In genomic region chr3:114903213-114903612, GRCh38 we compare ENCODE assay signal across 13 cellular contexts.
A peak's percentile ranks its signal among the peaks of the same experiment; 100 is the strongest.
DNase-seq lines count a peak whose midpoint lies in the region; ATAC-seq and TF ChIP-seq lines count a peak whose summit lies in the region.
"Had no signal": no experiment of that assay in that cellular context is flagged by ENCODE, and none has a peak within 500 bp of the region (broad histone marks: within the 10 kb centered on the region; RNA-seq: fewer than 3 reads in every experiment).

No MANE protein-coding gene starts in this region.

- CTCF ChIA-PET in WTC11 (lab: Charles Lee): interaction anchor here (0.5 kb wide), 1 partner anchor 74 kb away, joined by 3 read pairs; no protein-coding TSS in a partner anchor

- H3K36me3 ChIP-seq in transverse colon: no peaks in the 10 kb centered on the region

- DNase-seq in NCI-H2107 treated with DMSO at 0.1 percent for 48 hours (lab: John Stamatoyannopoulos, UW; ENCODE audit: unreplicated experiment) (peak; percentile 65), NCI-H2107 (lab: John Stamatoyannopoulos, UW) (no peak), WTC11 (ENCODE audit: low spot score) (no peak), left lobe of liver (ENCODE audit: low spot score) (no peak), transverse colon (no peak)
- DNase-seq: activated CD4-positive, alpha-beta T cell treated with anti-CD3 and anti-CD28 coated beads, Interleukin-2, amount 10 ng/mL, durations not matched to agents 7 days and 5 days; NCI-H345; retina; SIG-M5 had no signal

- no peak for TF ChIP-seq CTCF in WTC11 (IDR thresholded peaks at IDR 0.05)
- no peak for TF ChIP-seq CTCF in transverse colon (IDR thresholded peaks at IDR 0.05)

- H3K4me3 Mint-ChIP-seq in WTC11: no peak overlapping the region
- H3K4me3 Mint-ChIP-seq: activated CD4-positive, alpha-beta T cell treated with anti-CD3 and anti-CD28 coated beads, Interleukin-2, amount 10 ng/mL, durations not matched to agents 7 days and 5 days; activated naive CD4-positive, alpha-beta T cell treated with anti-CD3 and anti-CD28 coated beads, Interleukin-2, amount 50 U/mL, for 24 hours had no signal

- in situ Hi-C loops in transverse colon (cut with MboI; ENCODE audit: low pct_ligation_motif_present in 1 of 4, low pct_unique_long_range_greater_than_20kb in 1 of 4, low sequenced_read_pairs in 3 of 4): no loop called here

- no peak for TF ChIP-seq POLR2A in transverse colon (IDR thresholded peaks at IDR 0.05)

- POLR2A ChIA-PET in WTC11 (lab: Charles Lee): no interaction called here

- H3K4me1 ChIP-seq in transverse colon: peaks cover 9 to 58% (median 24%) of the 10 kb centered on the region in 4 donors

- H3K4me1 Mint-ChIP-seq in WTC11: peaks cover 15% of the 10 kb centered on the region

- no peaks in the 10 kb centered on the region for H3K36me3 Mint-ChIP-seq in WTC11

- H3K9me3 ChIP-seq in transverse colon: no peaks in the 10 kb centered on the region

- no peaks in the 10 kb centered on the region for H3K27me3 ChIP-seq in transverse colon

- 48% methylated on average over 1 of the region's 1 CpG; no CpG with 5 or more reads in 1 of the 2 donors for WGBS in transverse colon (ENCODE audit: low coverage in 1 of 2), 2 donors

- intact Hi-C loops in transverse colon (cut with DNase I; ENCODE audit: low total_unique reads): no loop called here

- peak overlapping the region; percentile 21 to 46 (median 32) for H3K27ac ChIP-seq in transverse colon

- ATAC-seq in WTC11: peak; percentile 12; the same call in 1 of the 2 replicates
- peak; percentile 10 for ATAC-seq in left lobe of liver
- no peak for ATAC-seq in GM19035 (IDR thresholded peaks at IDR 0.05; ENCODE audit: unreplicated experiment)
- ATAC-seq in HG02678 (IDR thresholded peaks at IDR 0.05; ENCODE audit: unreplicated experiment): no peak
- ATAC-seq in HG03520 (IDR thresholded peaks at IDR 0.05; ENCODE audit: unreplicated experiment): no peak

- no peak overlapping the region for H3K27ac Mint-ChIP-seq in WTC11
- H3K27ac Mint-ChIP-seq: activated CD4-positive, alpha-beta T cell treated with anti-CD3 and anti-CD28 coated beads, Interleukin-2, amount 10 ng/mL, durations not matched to agents 7 days and 5 days; activated naive CD4-positive, alpha-beta T cell treated with anti-CD3 and anti-CD28 coated beads, Interleukin-2, amount 50 U/mL, for 24 hours had no signal

- no peak for TF ChIP-seq EP300 in transverse colon (IDR thresholded peaks at IDR 0.05; ENCODE audit: low read depth)

- H3K9me3 Mint-ChIP-seq in WTC11: no peaks in the 10 kb centered on the region
- H3K9me3 Mint-ChIP-seq: activated CD4-positive, alpha-beta T cell treated with anti-CD3 and anti-CD28 coated beads, Interleukin-2, amount 10 ng/mL, durations not matched to agents 7 days and 5 days; activated naive CD4-positive, alpha-beta T cell treated with anti-CD3 and anti-CD28 coated beads, Interleukin-2, amount 50 U/mL, for 24 hours had no signal

- H3K4me3 ChIP-seq in transverse colon: no peak overlapping the region

- H3K27me3 Mint-ChIP-seq in WTC11 (ENCODE audit: low read depth): peaks cover 67% of the 10 kb centered on the region
- H3K27me3 Mint-ChIP-seq: activated CD4-positive, alpha-beta T cell treated with anti-CD3 and anti-CD28 coated beads, Interleukin-2, amount 10 ng/mL, durations not matched to agents 7 days and 5 days; activated naive CD4-positive, alpha-beta T cell treated with anti-CD3 and anti-CD28 coated beads, Interleukin-2, amount 50 U/mL, for 24 hours had no signal

TF ChIP-seq in WTC11, 78 proteins besides CTCF, POLR2A, EP300 and RAD21:
- TF ChIP-seq, protein P1, sequence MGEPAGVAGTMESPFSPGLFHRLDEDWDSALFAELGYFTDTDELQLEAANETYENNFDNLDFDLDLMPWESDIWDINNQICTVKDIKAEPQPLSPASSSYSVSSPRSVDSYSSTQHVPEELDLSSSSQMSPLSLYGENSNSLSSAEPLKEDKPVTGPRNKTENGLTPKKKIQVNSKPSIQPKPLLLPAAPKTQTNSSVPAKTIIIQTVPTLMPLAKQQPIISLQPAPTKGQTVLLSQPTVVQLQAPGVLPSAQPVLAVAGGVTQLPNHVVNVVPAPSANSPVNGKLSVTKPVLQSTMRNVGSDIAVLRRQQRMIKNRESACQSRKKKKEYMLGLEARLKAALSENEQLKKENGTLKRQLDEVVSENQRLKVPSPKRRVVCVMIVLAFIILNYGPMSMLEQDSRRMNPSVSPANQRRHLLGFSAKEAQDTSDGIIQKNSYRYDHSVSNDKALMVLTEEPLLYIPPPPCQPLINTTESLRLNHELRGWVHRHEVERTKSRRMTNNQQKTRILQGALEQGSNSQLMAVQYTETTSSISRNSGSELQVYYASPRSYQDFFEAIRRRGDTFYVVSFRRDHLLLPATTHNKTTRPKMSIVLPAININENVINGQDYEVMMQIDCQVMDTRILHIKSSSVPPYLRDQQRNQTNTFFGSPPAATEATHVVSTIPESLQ (CRISPR knock-in tag; IDR thresholded peaks at IDR 0.05): no peak
- TF ChIP-seq TEAD4 (CRISPR knock-in tag; IDR thresholded peaks at IDR 0.05): no peak

Comparison
In these comparisons a context has a peak if more than half of its experiments do, and no peak if none do; other contexts are left out.
1. ATAC-seq: peak in WTC11 (single experiment) and left lobe of liver (single experiment); none in GM19035 (single experiment), HG02678 (single experiment) and HG03520 (single experiment).